8 cellular contexts compared by ENCODE assay signal in genomic region chr1:229254910-229255541, GRCh38. TPM values are rescaled to one million over a fixed set of nuclear protein-coding genes. Genes with fewer than 3 reads are reported as not detected.
DNase-seq lines count a peak whose midpoint lies in the region; ATAC-seq and TF ChIP-seq lines count a peak whose summit lies in the region.

No MANE protein-coding gene starts in this region.

- H3K36me3 ChIP-seq in upper lobe of right lung = no peaks in the 10 kb centered on the region

- no peak overlapping the region for H3K27ac Mint-ChIP-seq in HFFc6

- DNase-seq in Caki2 (ENCODE audit: low read depth) (peak; percentile 14), HFFc6 (no peak), SW480 (ENCODE audit: low spot score) (peak; percentile 55), left cardiac atrium (no peak), upper lobe of right lung (no peak)
- DNase-seq in activated CD4-positive, alpha-beta T cell treated with anti-CD3 and anti-CD28 coated beads for 48 hours = no peak

- peaks cover 12% of the 10 kb centered on the region for H3K4me1 Mint-ChIP-seq in HFFc6 (ENCODE audit: low read depth)

- no peak overlapping the region for H3K27ac ChIP-seq in upper lobe of right lung

- no peak overlapping the region for H3K4me3 ChIP-seq in upper lobe of right lung

- in situ Hi-C loops in Caki2 (cut with HindIII; ENCODE audit: low pct_unique_long_range_greater_than_20kb, low sequenced_read_pairs) = no loop called here

- H3K4me3 Mint-ChIP-seq in HFFc6 = no peak overlapping the region

- TF ChIP-seq CTCF in HFFc6 (IDR thresholded peaks at IDR 0.05) (peak; percentile 34), upper lobe of right lung (IDR thresholded peaks at IDR 0.05) (peak; percentile 25)

- H3K9me3 ChIP-seq in upper lobe of right lung = no peaks in the 10 kb centered on the region

- intact Hi-C loops in left cardiac atrium (cut with DNase I) (loop anchor here in 1 of 2 donors (5.0 kb wide), 1 partner anchor 227 kb away; no protein-coding TSS in a partner anchor), upper lobe of right lung (cut with DNase I) (loop anchor here (10.0 kb wide), 1 partner anchor 220 kb away; no protein-coding TSS in a partner anchor)

- ATAC-seq in left cardiac atrium = peak; percentile 11 to 36
- no peak for ATAC-seq in upper lobe of right lung
- ATAC-seq in GM21619 (IDR thresholded peaks at IDR 0.05; ENCODE audit: unreplicated experiment) = no peak
- ATAC-seq in HG03175 (IDR thresholded peaks at IDR 0.05; ENCODE audit: unreplicated experiment) = no peak

- no peaks in the 10 kb centered on the region for H3K36me3 Mint-ChIP-seq in HFFc6 (ENCODE audit: low read depth)

- no peaks in the 10 kb centered on the region for H3K9me3 Mint-ChIP-seq in HFFc6

- peaks cover 7% of the 10 kb centered on the region for H3K27me3 Mint-ChIP-seq in HFFc6 (ENCODE audit: insufficient read depth)

- H3K27me3 ChIP-seq in upper lobe of right lung = no peaks in the 10 kb centered on the region

- H3K4me1 ChIP-seq in upper lobe of right lung = peaks cover 8% of the 10 kb centered on the region

RNA-seq across cellular contexts. Expression of gene RAB4A, which starts 15.9 kb away (rescaled TPM):
- 53.7 and 65.1 TPM in 2 replicates for total RNA-seq in Caki2 (2014; rRNA removed; shearing (Covaris generic); ENCODE audit: low replicate concordance)
- total RNA-seq in HFFc6 (2021; fragmentation: NEBNext Ultra II Directional; extraction: Animal tissue kit (Norgen Biotek cat#: 25700)) = 10 to 100 TPM; 34.7 to 64.2 (median 41.3) TPM
- total RNA-seq in left cardiac atrium = 100 to 1,000 TPM in 1 of 2 donors, 10 to 100 TPM in 1; 91.6 to 100 TPM
- total RNA-seq in upper lobe of right lung = 47.1 TPM

Comparison
In these comparisons a context has a peak if more than half of its experiments do, and no peak if none do; other contexts are left out.
1. DNase-seq: peak in Caki2 (single experiment) and SW480 (single experiment); none in HFFc6 (single experiment), left cardiac atrium (single experiment), upper lobe of right lung (single experiment) and activated CD4-positive, alpha-beta T cell treated with anti-CD3 and anti-CD28 coated beads for 48 hours (single experiment).
2. ATAC-seq: peak in left cardiac atrium (2 of 2); none in upper lobe of right lung (single experiment), GM21619 (single experiment) and HG03175 (single experiment).